8 cellular contexts compared by ENCODE assay signal in the genomic region with DNA sequence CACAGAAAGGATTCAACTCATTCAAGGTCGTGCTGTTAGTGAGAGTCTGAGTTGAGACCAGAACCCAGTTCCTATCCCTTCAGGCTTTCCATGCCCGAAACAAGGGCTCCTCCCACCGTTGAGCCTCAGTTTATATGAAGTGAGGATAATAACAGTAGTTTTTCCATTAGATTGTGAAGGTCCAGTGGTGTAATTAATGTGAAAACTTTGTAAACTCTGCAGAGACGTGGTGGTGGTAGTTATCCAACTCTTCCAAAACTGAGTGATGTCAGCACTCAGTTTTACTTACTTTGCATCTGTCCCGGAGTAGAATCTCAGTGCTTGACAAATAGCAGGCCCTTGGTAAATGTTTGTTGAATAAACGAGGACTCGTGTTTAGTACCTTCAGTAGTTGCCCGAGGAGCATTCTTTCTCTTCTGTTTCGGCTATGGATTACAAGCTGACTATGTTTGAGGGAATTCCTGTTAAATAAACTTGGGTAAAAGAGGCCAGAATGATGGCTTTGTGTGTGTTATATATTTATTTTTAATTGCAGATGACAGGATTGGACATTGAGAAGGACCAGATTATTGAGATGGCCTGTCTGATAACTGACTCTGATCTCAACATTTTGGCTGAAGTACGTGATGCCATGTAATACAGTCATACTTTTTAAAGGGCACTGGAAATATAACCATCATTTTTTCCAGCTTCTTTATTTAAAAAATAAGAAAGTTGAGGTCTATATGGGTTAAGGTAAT. TPM values are rescaled to one million over a fixed set of nuclear protein-coding genes. Genes with fewer than 3 reads are reported as not detected.
DNase-seq lines count a peak whose midpoint lies in the region; ATAC-seq, FAIRE-seq and TF ChIP-seq lines count a peak whose summit lies in the region.

No MANE protein-coding gene starts in this region.

- intact Hi-C loops in heart left ventricle (cut with DNase I) (loop anchor here in 4 of 10 donors (2.0 to 10.0 kb wide), 4 partner anchors 38 to 95 kb away; a partner anchor contains a TSS), Right ventricle myocardium inferior (cut with DNase I) (no loop called here)

- DNase-seq in heart left ventricle (no peak), Right ventricle myocardium inferior (ENCODE audit: missing footprints) (no peak), small intestine (no peak), RCC 7860 (ENCODE audit: low spot score) (no peak), SHP77 treated with DMSO at 0.1 percent for 48 hours (lab: John Stamatoyannopoulos, UW) (no peak)
- DNase-seq in activated naive CD8-positive, alpha-beta T cell treated with anti-CD3 and anti-CD28 coated beads for 36 hours, result no peak

- H3K9me3 Mint-ChIP-seq in activated naive CD8-positive, alpha-beta T cell treated with anti-CD3 and anti-CD28 coated beads for 36 hours, result no peaks in the 10 kb centered on the region

- FAIRE-seq in small intestine (lab: Jason Lieb, UNC), result no peak
- FAIRE-seq in RCC 7860 (lab: Jason Lieb, UNC), result no peak

- H3K4me1 ChIP-seq in heart left ventricle (peaks cover 0 to 45% (median 25%) of the 10 kb centered on the region in 12 donors), iPS-15b (ENCODE audit: control insufficient read depth, insufficient read depth, low read length) (peaks cover 10% of the 10 kb centered on the region), small intestine (ENCODE audit: control insufficient read depth in 2 of 2, insufficient read depth in 1 of 2, low read depth in 1 of 2, low read length in 1 of 2) (no peaks in the 10 kb centered on the region)

- no peaks in the 10 kb centered on the region for H3K27me3 Mint-ChIP-seq in activated naive CD8-positive, alpha-beta T cell treated with anti-CD3 and anti-CD28 coated beads for 36 hours

- WGBS in heart left ventricle, 4 donors, result 12 to 19% (median 15%) methylated on average over 10 of the region's 10 CpGs
- 10 to 21% (median 20%) methylated on average over 10 of the region's 10 CpGs for WGBS in small intestine, 3 donors

- ATAC-seq in heart left ventricle (peak in 1 of 4 donors; percentile 41), Right ventricle myocardium inferior (no peak), GM21786 (IDR thresholded peaks at IDR 0.05; ENCODE audit: unreplicated experiment) (no peak)

- H3K36me3 Mint-ChIP-seq in activated naive CD8-positive, alpha-beta T cell treated with anti-CD3 and anti-CD28 coated beads for 36 hours, result peaks cover 10% of the 10 kb centered on the region

- no peaks in the 10 kb centered on the region for H3K27me3 ChIP-seq in heart left ventricle
- no peaks in the 10 kb centered on the region for H3K27me3 ChIP-seq in iPS-15b (ENCODE audit: control insufficient read depth, insufficient read depth, low read length)
- no peaks in the 10 kb centered on the region for H3K27me3 ChIP-seq in small intestine (ENCODE audit: control insufficient read depth in 2 of 2, insufficient read depth in 2 of 2, low read length in 2 of 2)

- H3K9me3 ChIP-seq in heart left ventricle (no peaks in the 10 kb centered on the region), iPS-15b (ENCODE audit: control insufficient read depth, insufficient read depth, low read length) (no peaks in the 10 kb centered on the region), small intestine (ENCODE audit: control insufficient read depth, low read depth) (no peaks in the 10 kb centered on the region)

- H3K36me3 ChIP-seq in heart left ventricle (peaks cover 0 to 23% (median 10%) of the 10 kb centered on the region in 9 donors), iPS-15b (ENCODE audit: control insufficient read depth, insufficient read depth, low read length) (no peaks in the 10 kb centered on the region), small intestine (ENCODE audit: control insufficient read depth in 2 of 2, insufficient read depth in 2 of 2, low read length in 2 of 2) (no peaks in the 10 kb centered on the region)

- no peak for TF ChIP-seq CTCF in heart left ventricle (IDR thresholded peaks at IDR 0.05)

- H3K9ac ChIP-seq in iPS-15b (ENCODE audit: low read depth, low read length), result peak overlapping the region; percentile 93

- H3K4me3 ChIP-seq in heart left ventricle (peak overlapping the region; percentile 66 to 96 (median 88)), iPS-15b (ENCODE audit: low read depth, low read length) (peak overlapping the region; percentile 94), small intestine (ENCODE audit: low read depth in 1 of 2, low read length in 2 of 2) (peak overlapping the region; percentile 64 to 87)

- H3K4me1 Mint-ChIP-seq in activated naive CD8-positive, alpha-beta T cell treated with anti-CD3 and anti-CD28 coated beads for 36 hours, result peaks cover 24% of the 10 kb centered on the region

- H3K4me3 Mint-ChIP-seq in activated naive CD8-positive, alpha-beta T cell treated with anti-CD3 and anti-CD28 coated beads for 36 hours, result peak overlapping the region; percentile 98

- H3K27ac ChIP-seq in heart left ventricle (peak overlapping the region; percentile 35 to 95 (median 88)), small intestine (ENCODE audit: low read depth in 1 of 2, low read length in 1 of 2) (peak overlapping the region in 1 of 2 donors; percentile 79)

- H3K27ac Mint-ChIP-seq in activated naive CD8-positive, alpha-beta T cell treated with anti-CD3 and anti-CD28 coated beads for 36 hours, result peak overlapping the region; percentile 89

- no peak for TF ChIP-seq POLR2A in heart left ventricle (IDR thresholded peaks at IDR 0.05)

RNA-seq across cellular contexts. Expression of a gene that starts 1.0 kb away (rescaled TPM):
- total RNA-seq in heart left ventricle, result 100 to 1,000 TPM; 158 to 235 (median 195) TPM
- 100 to 1,000 TPM; 136 to 153 TPM for polyA plus RNA-seq in heart left ventricle
- 174 TPM for total RNA-seq in Right ventricle myocardium inferior
- 10 to 100 TPM; 68.9 to 71.7 TPM for total RNA-seq in activated naive CD8-positive, alpha-beta T cell treated with anti-CD3 and anti-CD28 coated beads for 36 hours
- 10 to 100 TPM; 24.8 to 43.5 (median 28.6) TPM for polyA plus RNA-seq in small intestine

RNA-seq across cellular contexts. Expression of a gene that starts 39.8 kb away (rescaled TPM):
- total RNA-seq in heart left ventricle, result 10 to 100 TPM in 8 of 9 donors, 1 to 10 TPM in 1; 8.8 to 28.7 (median 20.8) TPM
- polyA plus RNA-seq in heart left ventricle, result 10 to 100 TPM in 1 of 2 donors, 1 to 10 TPM in 1; 2.7 to 16.1 TPM
- total RNA-seq in Right ventricle myocardium inferior, result 19.6 TPM
- 10 to 100 TPM; 45.4 to 47.3 TPM for total RNA-seq in activated naive CD8-positive, alpha-beta T cell treated with anti-CD3 and anti-CD28 coated beads for 36 hours
- 10 to 100 TPM; 17.0 to 21.4 (median 20.8) TPM for polyA plus RNA-seq in small intestine

RNA-seq across cellular contexts. Expression of a gene that starts 40.0 kb away (rescaled TPM):
- total RNA-seq in heart left ventricle, result 10 to 100 TPM in 4 of 9 donors, 1 to 10 TPM in 5; 5.1 to 13.4 (median 8.6) TPM
- polyA plus RNA-seq in heart left ventricle, result 1 to 10 TPM; 2.3 to 9.9 TPM
- 9.3 TPM for total RNA-seq in Right ventricle myocardium inferior
- total RNA-seq in activated naive CD8-positive, alpha-beta T cell treated with anti-CD3 and anti-CD28 coated beads for 36 hours, result 1 to 10 TPM; 5.7 to 6.2 TPM
- 10 to 100 TPM in 1 of 3 donors, 1 to 10 TPM in 2; 9.3 to 12.1 (median 10.0) TPM for polyA plus RNA-seq in small intestine
